In genomic region chr9:128276008-128276573, GRCh38 we compare ENCODE assay signal across 1 cellular context.
TF ChIP-seq lines count a peak whose summit lies in the region.

Gene SWI5 (plus strand): TSS chr9:128276276.

TF ChIP-seq in HCT116, 20 proteins besides CTCF, POLR2A, EP300 and RAD21 (continued from another document):
- peak; percentile 98 for TF ChIP-seq POLR2AphosphoS5 (IDR thresholded peaks at IDR 0.05; ENCODE audit: low read depth, low read length)
